In the genomic region with DNA sequence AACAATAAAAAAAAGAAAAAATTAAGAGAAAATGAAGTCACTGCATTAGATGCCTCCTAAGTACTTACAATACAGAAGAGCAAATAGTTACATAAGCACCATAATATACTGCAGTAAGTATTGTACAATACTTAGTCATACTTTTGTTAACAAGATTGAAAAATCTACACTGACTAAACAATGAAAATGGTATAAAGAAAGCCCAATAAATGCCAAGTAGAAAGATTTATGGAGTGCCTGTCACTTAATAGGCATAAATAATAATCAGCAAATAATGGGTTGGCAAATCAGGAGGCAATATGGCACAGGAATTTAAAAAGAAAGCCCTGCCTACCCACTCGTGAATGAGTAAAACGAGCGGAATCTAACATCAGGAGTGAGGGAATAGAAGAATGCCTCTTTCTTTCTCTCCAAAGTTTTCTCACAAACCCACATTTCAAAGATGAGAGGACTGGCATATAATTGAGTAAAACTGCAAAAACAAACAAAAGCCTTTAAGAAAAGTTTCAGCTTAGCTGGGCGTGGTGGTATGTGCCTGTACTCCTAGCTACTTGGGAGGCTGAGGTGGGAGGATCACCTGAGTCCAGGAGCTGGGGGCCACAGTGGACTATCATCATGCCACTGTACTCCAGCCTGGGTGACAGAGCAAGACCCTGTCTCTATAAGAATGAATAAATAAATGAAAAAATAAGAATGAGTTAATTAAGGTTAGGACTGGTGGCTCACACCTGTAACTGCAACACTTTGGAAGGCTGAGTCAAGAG, we compare ENCODE assay signal across 2 cellular contexts.
TF ChIP-seq lines count a peak whose summit lies in the region.

No MANE protein-coding gene starts in this region.

TF ChIP-seq in HEK293, 187 proteins besides CTCF, POLR2A, EP300 and RAD21:
- no peak for TF ChIP-seq ZNF596 (tag by site-specific recombination; IDR thresholded peaks at IDR 0.05)
- TF ChIP-seq ZNF544 (tag by site-specific recombination; IDR thresholded peaks at IDR 0.05) = no peak
- TF ChIP-seq, protein P1, sequence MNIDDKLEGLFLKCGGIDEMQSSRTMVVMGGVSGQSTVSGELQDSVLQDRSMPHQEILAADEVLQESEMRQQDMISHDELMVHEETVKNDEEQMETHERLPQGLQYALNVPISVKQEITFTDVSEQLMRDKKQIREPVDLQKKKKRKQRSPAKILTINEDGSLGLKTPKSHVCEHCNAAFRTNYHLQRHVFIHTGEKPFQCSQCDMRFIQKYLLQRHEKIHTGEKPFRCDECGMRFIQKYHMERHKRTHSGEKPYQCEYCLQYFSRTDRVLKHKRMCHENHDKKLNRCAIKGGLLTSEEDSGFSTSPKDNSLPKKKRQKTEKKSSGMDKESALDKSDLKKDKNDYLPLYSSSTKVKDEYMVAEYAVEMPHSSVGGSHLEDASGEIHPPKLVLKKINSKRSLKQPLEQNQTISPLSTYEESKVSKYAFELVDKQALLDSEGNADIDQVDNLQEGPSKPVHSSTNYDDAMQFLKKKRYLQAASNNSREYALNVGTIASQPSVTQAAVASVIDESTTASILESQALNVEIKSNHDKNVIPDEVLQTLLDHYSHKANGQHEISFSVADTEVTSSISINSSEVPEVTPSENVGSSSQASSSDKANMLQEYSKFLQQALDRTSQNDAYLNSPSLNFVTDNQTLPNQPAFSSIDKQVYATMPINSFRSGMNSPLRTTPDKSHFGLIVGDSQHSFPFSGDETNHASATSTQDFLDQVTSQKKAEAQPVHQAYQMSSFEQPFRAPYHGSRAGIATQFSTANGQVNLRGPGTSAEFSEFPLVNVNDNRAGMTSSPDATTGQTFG (tag by site-specific recombination; IDR thresholded peaks at IDR 0.05; ENCODE audit: borderline replicate concordance) = no peak
- peak; percentile 26; the same call in 1 of the 2 replicates for TF ChIP-seq ZNF366 (tag by site-specific recombination; conservative IDR thresholded peaks at IDR 0.05)
- TF ChIP-seq, protein P2, sequence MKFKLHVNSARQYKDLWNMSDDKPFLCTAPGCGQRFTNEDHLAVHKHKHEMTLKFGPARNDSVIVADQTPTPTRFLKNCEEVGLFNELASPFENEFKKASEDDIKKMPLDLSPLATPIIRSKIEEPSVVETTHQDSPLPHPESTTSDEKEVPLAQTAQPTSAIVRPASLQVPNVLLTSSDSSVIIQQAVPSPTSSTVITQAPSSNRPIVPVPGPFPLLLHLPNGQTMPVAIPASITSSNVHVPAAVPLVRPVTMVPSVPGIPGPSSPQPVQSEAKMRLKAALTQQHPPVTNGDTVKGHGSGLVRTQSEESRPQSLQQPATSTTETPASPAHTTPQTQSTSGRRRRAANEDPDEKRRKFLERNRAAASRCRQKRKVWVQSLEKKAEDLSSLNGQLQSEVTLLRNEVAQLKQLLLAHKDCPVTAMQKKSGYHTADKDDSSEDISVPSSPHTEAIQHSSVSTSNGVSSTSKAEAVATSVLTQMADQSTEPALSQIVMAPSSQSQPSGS (tag by site-specific recombination; IDR thresholded peaks at IDR 0.05; ENCODE audit: low read depth) = peak; percentile 42
- TF ChIP-seq, protein P3, sequence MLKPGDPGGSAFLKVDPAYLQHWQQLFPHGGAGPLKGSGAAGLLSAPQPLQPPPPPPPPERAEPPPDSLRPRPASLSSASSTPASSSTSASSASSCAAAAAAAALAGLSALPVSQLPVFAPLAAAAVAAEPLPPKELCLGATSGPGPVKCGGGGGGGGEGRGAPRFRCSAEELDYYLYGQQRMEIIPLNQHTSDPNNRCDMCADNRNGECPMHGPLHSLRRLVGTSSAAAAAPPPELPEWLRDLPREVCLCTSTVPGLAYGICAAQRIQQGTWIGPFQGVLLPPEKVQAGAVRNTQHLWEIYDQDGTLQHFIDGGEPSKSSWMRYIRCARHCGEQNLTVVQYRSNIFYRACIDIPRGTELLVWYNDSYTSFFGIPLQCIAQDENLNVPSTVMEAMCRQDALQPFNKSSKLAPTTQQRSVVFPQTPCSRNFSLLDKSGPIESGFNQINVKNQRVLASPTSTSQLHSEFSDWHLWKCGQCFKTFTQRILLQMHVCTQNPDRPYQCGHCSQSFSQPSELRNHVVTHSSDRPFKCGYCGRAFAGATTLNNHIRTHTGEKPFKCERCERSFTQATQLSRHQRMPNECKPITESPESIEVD (tag by site-specific recombination; IDR thresholded peaks at IDR 0.05) = peak; percentile 87
- 0 out of 2 replicates have a peak, but pooled peaks have one; percentile 53 for TF ChIP-seq SP7 (tag by site-specific recombination; IDR thresholded peaks at IDR 0.05)

TF ChIP-seq in HepG2, 621 proteins besides CTCF, POLR2A, EP300 and RAD21:
- no peak for TF ChIP-seq YEATS2 (CRISPR knock-in tag; IDR thresholded peaks at IDR 0.05; ENCODE audit: borderline replicate concordance)
- TF ChIP-seq SSRP1 (CRISPR knock-in tag; IDR thresholded peaks at IDR 0.05) = no peak
- no peak for TF ChIP-seq ZNF660 (CRISPR knock-in tag; IDR thresholded peaks at IDR 0.05; ENCODE audit: borderline replicate concordance, low read depth)
- TF ChIP-seq KDM3A (CRISPR knock-in tag; IDR thresholded peaks at IDR 0.05; ENCODE audit: low read depth) = no peak
- TF ChIP-seq GABPA (IDR thresholded peaks at IDR 0.05; ENCODE audit: low read depth, low read length) = no peak
- TF ChIP-seq GABPA (CRISPR knock-in tag; IDR thresholded peaks at IDR 0.05; ENCODE audit: low read depth) = no peak
- TF ChIP-seq ISL2 (CRISPR knock-in tag; IDR thresholded peaks at IDR 0.05) = no peak
